26 cellular contexts compared by ENCODE assay signal in genomic region chr9:123357748-123358059, GRCh38. TPM values are rescaled to one million over a fixed set of nuclear protein-coding genes. Genes with fewer than 3 reads are reported as not detected.
DNase-seq lines count a peak whose midpoint lies in the region; FAIRE-seq and TF ChIP-seq lines count a peak whose summit lies in the region.
"Had no signal": no experiment of that assay in that cellular context is flagged by ENCODE, and none has a peak within 500 bp of the region (broad histone marks: within the 10 kb centered on the region; RNA-seq: fewer than 3 reads in every experiment).

No MANE protein-coding gene starts in this region.

- H3K4me1 ChIP-seq in HEK293 (ENCODE audit: control insufficient read depth, insufficient read depth, low read length) = no peaks in the 10 kb centered on the region
- H3K4me1 ChIP-seq in osteoblast (ENCODE audit: insufficient read depth, low read length) = no peaks in the 10 kb centered on the region
- peaks cover 16% of the 10 kb centered on the region for H3K4me1 ChIP-seq in Karpas-422 (ENCODE audit: low read length)
- H3K4me1 ChIP-seq: upper lobe of right lung had no signal

- H2AFZ ChIP-seq in osteoblast (ENCODE audit: low read length) (no peak overlapping the region), Karpas-422 (ENCODE audit: low read length) (no peak overlapping the region)

- H3K9me3 ChIP-seq in HEK293 (ENCODE audit: control insufficient read depth, insufficient read depth, low read depth, low read length) = no peaks in the 10 kb centered on the region
- H3K9me3 ChIP-seq in osteoblast (ENCODE audit: low read depth, low read length) = no peaks in the 10 kb centered on the region
- H3K9me3 ChIP-seq in Karpas-422 (ENCODE audit: low read length) = no peaks in the 10 kb centered on the region
- H3K9me3 ChIP-seq: BE2C, ovary, upper lobe of right lung had no signal

- TF ChIP-seq POLR2A in H54 (IDR thresholded peaks at IDR 0.05; ENCODE audit: low read depth, low read length) = no peak

- H3K4me2 ChIP-seq in osteoblast (ENCODE audit: insufficient read depth, low read length) (no peak overlapping the region), Karpas-422 (ENCODE audit: low read depth, low read length, poor library complexity, severe bottlenecking) (no peak overlapping the region)
- H3K4me2 ChIP-seq: KMS-11 had no signal

- no peaks in the 10 kb centered on the region for H3K9me3 Mint-ChIP-seq in Calu3 (ENCODE audit: low read depth, unreplicated experiment)

- H4K20me1 ChIP-seq in osteoblast (ENCODE audit: insufficient read depth, low read length) (no peaks in the 10 kb centered on the region), Karpas-422 (ENCODE audit: insufficient read depth, low read depth, low read length) (no peaks in the 10 kb centered on the region)

- no peak for DNase-seq in caudate nucleus (lab: John Stamatoyannopoulos, UW)
- peak; percentile 51 for DNase-seq in osteoblast (ENCODE audit: insufficient read length, low spot score, missing footprints)
- DNase-seq in H54 (ENCODE audit: insufficient read length, low spot score) = no peak
- no peak for DNase-seq in Karpas-422
- DNase-seq in Calu3 = no peak
- no peak for DNase-seq in cardiac septum (ENCODE audit: low spot score)
- DNase-seq: ACHN; activated CD4-positive, alpha-beta T cell treated with anti-CD3 and anti-CD28 coated beads for 4 hours; activated CD8-positive, alpha-beta memory T cell treated with anti-CD3 and anti-CD28 coated beads for 24 hours; activated gamma-delta T cell; BE2C; cerebellar nuclear complex; glutamatergic neuron; left cardiac atrium; mammary epithelial cell; NCI-H2081; NCI-H748 treated with DMSO at 0.1 percent for 48 hours; stimulated activated CD4-positive, alpha-beta T cell treated with anti-CD3 and anti-CD28 coated beads, Interleukin-2, amount 100 ng/mL, for 48 hours; upper lobe of right lung had no signal

- intact Hi-C loops in Calu3 (cut with micrococcal nuclease; ENCODE audit: unreplicated experiment) (no loop called here), cardiac septum (cut with DNase I) (no loop called here)

- H3K4me3 ChIP-seq in HEK293 (ENCODE audit: low read depth, low read length) (no peak overlapping the region), osteoblast (ENCODE audit: insufficient read depth, low read length) (no peak overlapping the region), Karpas-422 (ENCODE audit: low read length) (no peak overlapping the region)
- H3K4me3 ChIP-seq: SK-N-MC, upper lobe of right lung had no signal

- H3K36me3 ChIP-seq in HEK293 (ENCODE audit: control insufficient read depth in 2 of 2, insufficient read depth in 1 of 2, low read length in 2 of 2) = no peaks in the 10 kb centered on the region
- no peaks in the 10 kb centered on the region for H3K36me3 ChIP-seq in osteoblast (ENCODE audit: insufficient read depth, low read length)
- H3K36me3 ChIP-seq in Karpas-422 (ENCODE audit: insufficient read depth, low read length) = no peaks in the 10 kb centered on the region
- H3K36me3 ChIP-seq: BE2C, ovary, upper lobe of right lung had no signal

- peaks cover 4% of the 10 kb centered on the region for H3K36me3 Mint-ChIP-seq in Calu3 (ENCODE audit: insufficient read depth, unreplicated experiment)

- H3K27ac ChIP-seq in HEK293 (ENCODE audit: extremely low read depth, low read depth, low read length) = no peak overlapping the region
- H3K27ac ChIP-seq in caudate nucleus (ENCODE audit: low read depth, low read length) = peak overlapping the region; percentile 91
- peak overlapping the region; percentile 81 for H3K27ac ChIP-seq in layer of hippocampus (ENCODE audit: low read depth, low read length)
- H3K27ac ChIP-seq in osteoblast (ENCODE audit: low read depth, low read length) = no peak overlapping the region
- H3K27ac ChIP-seq in Karpas-422 (ENCODE audit: low read length) = no peak overlapping the region
- H3K27ac ChIP-seq: KMS-11, ovary, SK-N-MC, upper lobe of right lung had no signal

- no peak overlapping the region for H3K4me3 Mint-ChIP-seq in Calu3 (ENCODE audit: low read depth, unreplicated experiment)

- no peak overlapping the region for H3K9ac ChIP-seq in Karpas-422 (ENCODE audit: low read length)
- H3K9ac ChIP-seq: KMS-11 had no signal

- peaks cover 59% of the 10 kb centered on the region for H3K27me3 Mint-ChIP-seq in Calu3 (ENCODE audit: unreplicated experiment)

- H3K4me1 Mint-ChIP-seq in Calu3 (ENCODE audit: low read depth, unreplicated experiment) = no peaks in the 10 kb centered on the region

- no TSS peak for BruUV-seq in Calu3 (replicated peaks; lab: Mats Ljungman, UMichigan)

- no peak for FAIRE-seq in H54 (lab: Jason Lieb, UNC)
- FAIRE-seq: G401.6 had no signal

- H3K79me2 ChIP-seq in osteoblast (ENCODE audit: insufficient read depth, low read length) (no peaks in the 10 kb centered on the region), Karpas-422 (ENCODE audit: low read length) (no peaks in the 10 kb centered on the region)

- H3K9me2 ChIP-seq in Karpas-422 (replicated peaks; ENCODE audit: insufficient read depth, low read length) = no peaks in the 10 kb centered on the region

- TF ChIP-seq CTCF in HEK293 (tag by site-specific recombination; IDR thresholded peaks at IDR 0.05) (no peak), osteoblast (IDR thresholded peaks at IDR 0.05; ENCODE audit: extremely low read depth, low read depth, low read length) (no peak), Calu3 (IDR thresholded peaks at IDR 0.05; ENCODE audit: unreplicated experiment) (no peak)

- CTCF ChIA-PET in HEK293 (lab: Yijun Ruan, JAX) (interaction anchor here (0.6 to 5.7 kb wide), 3 partner anchors 22 to 29 kb away, joined by 3 to 106 read pairs (median 4); no protein-coding TSS in a partner anchor), Calu3 (lab: Charles Lee) (no interaction called here)

- H3K27me3 ChIP-seq in layer of hippocampus (ENCODE audit: control insufficient read depth, insufficient read depth, low read length) = no peaks in the 10 kb centered on the region
- peaks cover 9% of the 10 kb centered on the region for H3K27me3 ChIP-seq in osteoblast (ENCODE audit: insufficient read depth, low read length)
- no peaks in the 10 kb centered on the region for H3K27me3 ChIP-seq in Karpas-422 (ENCODE audit: low read length)
- H3K27me3 ChIP-seq: BE2C, ovary had no signal

- POLR2A ChIA-PET in HEK293 (lab: Yijun Ruan, JAX) = no interaction called here

- H3K27ac Mint-ChIP-seq in Calu3 (ENCODE audit: unreplicated experiment) = no peak overlapping the region

TF ChIP-seq in HEK293, 187 proteins besides CTCF, POLR2A, EP300 and RAD21:
- TF ChIP-seq GLIS1 (tag by site-specific recombination; IDR thresholded peaks at IDR 0.05) (0 out of 2 replicates have a peak, but pooled peaks have one; percentile 13), ZBTB20 (tag by site-specific recombination; IDR thresholded peaks at IDR 0.05) (no peak), ZNF416 (tag by site-specific recombination; IDR thresholded peaks at IDR 0.05) (no peak), ZNF785 (tag by site-specific recombination; IDR thresholded peaks at IDR 0.05) (no peak), ZNF513 (tag by site-specific recombination; IDR thresholded peaks at IDR 0.05) (no peak), ZNF266 (tag by site-specific recombination; IDR thresholded peaks at IDR 0.05; ENCODE audit: low read depth) (no peak), ZNF645 (tag by site-specific recombination; IDR thresholded peaks at IDR 0.05) (no peak), ZNF133 (tag by site-specific recombination; IDR thresholded peaks at IDR 0.05) (no peak), ZNF621 (tag by site-specific recombination; IDR thresholded peaks at IDR 0.05) (no peak), ZIC2 (tag by site-specific recombination; IDR thresholded peaks at IDR 0.05) (peak; percentile 38), ZFP69B (tag by site-specific recombination; IDR thresholded peaks at IDR 0.05) (no peak), ZNF174 (tag by site-specific recombination; IDR thresholded peaks at IDR 0.05) (no peak), ZNF596 (tag by site-specific recombination; IDR thresholded peaks at IDR 0.05) (no peak), GLI2 (tag by site-specific recombination; IDR thresholded peaks at IDR 0.05; ENCODE audit: borderline replicate concordance, low read depth) (no peak), ZNF664 (tag by site-specific recombination; IDR thresholded peaks at IDR 0.05) (no peak), ZBTB48 (tag by site-specific recombination; IDR thresholded peaks at IDR 0.05) (no peak)
TF ChIP-seq in HEK293: peak in this region for 2.

RNA-seq across cellular contexts. Expression of gene CRB2, which starts 1.7 kb away (rescaled TPM):
- not detected in 2 replicates for total RNA-seq in osteoblast
- not detected in 2 replicates for total RNA-seq in Karpas-422 (2014; rRNA removed; shearing (Covaris generic); ENCODE audit: low replicate concordance)
- total RNA-seq in Calu3 (2022) = not detected in 2 replicates
- not detected for total RNA-seq in cardiac septum
- total RNA-seq: T-helper 2 cell treated with Interferon-gamma antibody and Interleukin-4, amounts not matched to agents 100 ng/mL and 5 ng/mL, for 36 hours had no signal

Comparison
In these comparisons a context has a peak if more than half of its experiments do, and no peak if none do; other contexts are left out.
1. H3K27ac ChIP-seq: peak in caudate nucleus (single experiment) and layer of hippocampus (single experiment); none in HEK293 (single experiment), osteoblast (single experiment) and Karpas-422 (single experiment).